ENCODE assay signal across 27 cellular contexts in genomic region chr2:203719456-203719855, GRCh38. TPM values are rescaled to one million over a fixed set of nuclear protein-coding genes. Genes with fewer than 3 reads are reported as not detected.
DNase-seq lines count a peak whose midpoint lies in the region; ATAC-seq and TF ChIP-seq lines count a peak whose summit lies in the region.
"Had no signal": no experiment of that assay in that cellular context is flagged by ENCODE, and none has a peak within 500 bp of the region (broad histone marks: within the 10 kb centered on the region; RNA-seq: fewer than 3 reads in every experiment).

No MANE protein-coding gene starts in this region.

- peaks cover 13% of the 10 kb centered on the region for H3K9me3 Mint-ChIP-seq in activated T-cell treated with anti-CD3 and anti-CD28 coated beads, Interleukin-2, amount 50 U/mL, for 24 hours
- H3K9me3 Mint-ChIP-seq in activated naive CD4-positive, alpha-beta T cell treated with anti-CD3 and anti-CD28 coated beads, Interleukin-2, amount 50 U/mL, for 72 hours, result peaks cover 4 to 20% of the 10 kb centered on the region in 2 donors
- H3K9me3 Mint-ChIP-seq: dendritic cell treated with granulocyte-macrophage colony-stimulating factor and Interleukin-4, amounts not matched to agents 40 ng/mL and 50 ng/mL, for 4 days had no signal

- DNase-seq in activated T-cell treated with anti-CD3 and anti-CD28 coated beads, Interleukin-2, amount 50 U/mL, for 24 hours, result no peak
- DNase-seq in activated T-cell treated with anti-CD3 and anti-CD28 coated beads, Interleukin-2, amount 50 U/mL, for 48 hours, result no peak
- no peak for DNase-seq in activated naive CD4-positive, alpha-beta T cell treated with anti-CD3 and anti-CD28 coated beads, Interleukin-2, amount 50 U/mL, for 72 hours (ENCODE audit: low spot score in 2 of 2)
- DNase-seq in spleen, result no peak
- DNase-seq in NCI-H2171 treated with DMSO at 0.1 percent for 48 hours (lab: John Stamatoyannopoulos, UW), result no peak
- DNase-seq: activated CD4-positive, CD25-positive, alpha-beta regulatory T cell treated with anti-CD3 and anti-CD28 coated beads, Interleukin-2, amount 50 U/mL, for 72 hours; amniotic stem cell; DMS 273 treated with DMSO at 0.1 percent for 48 hours; GDM1; GM23248; hippocampal formation; islet precursor cell; NCI-H1436; NCI-H524 treated with DMSO at 0.1 percent for 48 hours; occipital lobe; SK-N-SH; uterus had no signal

- peaks cover 0 to 4% (median 0%) of the 10 kb centered on the region in 7 donors for H3K27me3 ChIP-seq in spleen (replicated peaks in 1 of 7)
- H3K27me3 ChIP-seq: BLaER1, uterus had no signal

- H3K9me3 ChIP-seq in KOPT-K1 (ENCODE audit: insufficient read depth, low read length, poor library complexity, severe bottlenecking) (no peaks in the 10 kb centered on the region), spleen (no peaks in the 10 kb centered on the region)
- H3K9me3 ChIP-seq: SK-N-SH, uterus had no signal

- H3K27me3 Mint-ChIP-seq in activated T-cell treated with anti-CD3 and anti-CD28 coated beads, Interleukin-2, amount 50 U/mL, for 24 hours, result no peaks in the 10 kb centered on the region

- no peak overlapping the region for H3K4me3 ChIP-seq in spleen
- H3K4me3 ChIP-seq: BLaER1, GM23248, uterus had no signal

- no peak for TF ChIP-seq POLR2A in spleen (IDR thresholded peaks at IDR 0.05)

- TF ChIP-seq CTCF in spleen (IDR thresholded peaks at IDR 0.05 in 8 of 11, conservative IDR thresholded peaks at IDR 0.05 in 3 of 11), result no peak

- peak overlapping the region; percentile 92 for H3K27ac Mint-ChIP-seq in activated T-cell treated with anti-CD3 and anti-CD28 coated beads, Interleukin-2, amount 50 U/mL, for 24 hours
- peak overlapping the region; percentile 98 to 99 for H3K27ac Mint-ChIP-seq in activated naive CD4-positive, alpha-beta T cell treated with anti-CD3 and anti-CD28 coated beads, Interleukin-2, amount 50 U/mL, for 72 hours
- H3K27ac Mint-ChIP-seq: dendritic cell treated with granulocyte-macrophage colony-stimulating factor and Interleukin-4, amounts not matched to agents 40 ng/mL and 50 ng/mL, for 4 days had no signal

- H3K4me3 Mint-ChIP-seq in activated T-cell treated with anti-CD3 and anti-CD28 coated beads, Interleukin-2, amount 50 U/mL, for 24 hours, result peak overlapping the region; percentile 56
- H3K4me3 Mint-ChIP-seq: dendritic cell treated with granulocyte-macrophage colony-stimulating factor and Interleukin-4, amounts not matched to agents 40 ng/mL and 50 ng/mL, for 4 days had no signal

- peak in 1 of 2 donors; percentile 9 for ATAC-seq in activated naive CD4-positive, alpha-beta T cell treated with anti-CD3 and anti-CD28 coated beads, Interleukin-2, amount 50 U/mL, for 72 hours
- ATAC-seq in HG02588 (IDR thresholded peaks at IDR 0.05; ENCODE audit: unreplicated experiment), result no peak
- ATAC-seq in GM18867 (IDR thresholded peaks at IDR 0.05; ENCODE audit: unreplicated experiment), result no peak

- intact Hi-C loops in spleen (cut with DNase I; ENCODE audit: low total_unique reads), result no loop called here

- peaks cover 31% of the 10 kb centered on the region for H3K36me3 ChIP-seq in KOPT-K1 (ENCODE audit: insufficient read depth, low read length)
- H3K36me3 ChIP-seq in spleen, result no peaks in the 10 kb centered on the region
- H3K36me3 ChIP-seq: BLaER1, uterus had no signal

- H3K27ac ChIP-seq in KOPT-K1 (ENCODE audit: low read depth, low read length, poor library complexity, severe bottlenecking) (peak overlapping the region; percentile 87), spleen (peak overlapping the region; percentile 1 to 71 (median 54))
- H3K27ac ChIP-seq: BLaER1, epithelial cell of prostate, GM23248, RWPE1, uterus had no signal

- H3K4me1 ChIP-seq in spleen, result peaks cover 0 to 72% (median 34%) of the 10 kb centered on the region in 6 donors
- H3K4me1 ChIP-seq: uterus had no signal

- peaks cover 94% of the 10 kb centered on the region for H3K36me3 Mint-ChIP-seq in activated T-cell treated with anti-CD3 and anti-CD28 coated beads, Interleukin-2, amount 50 U/mL, for 24 hours (ENCODE audit: low read depth)
- peaks cover 39 to 82% of the 10 kb centered on the region in 2 donors for H3K36me3 Mint-ChIP-seq in activated naive CD4-positive, alpha-beta T cell treated with anti-CD3 and anti-CD28 coated beads, Interleukin-2, amount 50 U/mL, for 72 hours

- H3K4me1 Mint-ChIP-seq in activated T-cell treated with anti-CD3 and anti-CD28 coated beads, Interleukin-2, amount 50 U/mL, for 24 hours (ENCODE audit: low read depth), result peaks cover 91% of the 10 kb centered on the region

RNA-seq across cellular contexts. Expression of gene CD28, which starts 13.0 kb away (rescaled TPM):
- 100 to 1,000 TPM; 159 to 191 TPM for total RNA-seq in activated naive CD4-positive, alpha-beta T cell treated with anti-CD3 and anti-CD28 coated beads, Interleukin-2, amount 50 U/mL, for 72 hours
- total RNA-seq in spleen, result 10 to 100 TPM in 6 of 7 donors, 1 to 10 TPM in 1; 8.5 to 22.4 (median 17.5) TPM
- polyA plus RNA-seq in spleen, result 1 to 10 TPM; 1.3 to 2.9 (median 2.3) TPM
- total RNA-seq: fibroblast of villous mesenchyme, MCF 10A, renal cortical epithelial cell had no signal

Comparison
In these comparisons a context has a peak if more than half of its experiments do, and no peak if none do; other contexts are left out.
1. RNA of gene CD28, which starts 13.0 kb away (total RNA-seq): 159 to 191 TPM in activated naive CD4-positive, alpha-beta T cell treated with anti-CD3 and anti-CD28 coated beads, Interleukin-2, amount 50 U/mL, for 72 hours; 8.5 to 22.4 TPM in spleen; every median in the first group is over 4 times any median in the second.